Comparison of ENCODE assay signal across 1 cellular context in genomic region chr18:27130029-27130428, GRCh38.
TF ChIP-seq lines count a peak whose summit lies in the region.

No MANE protein-coding gene starts in this region.

TF ChIP-seq in GM23338, 12 proteins besides CTCF, POLR2A, EP300 and RAD21 (continued from another document):
- TF ChIP-seq REST (IDR thresholded peaks at IDR 0.05; ENCODE audit: unreplicated experiment), result no peak
- TF ChIP-seq ZNF114 (CRISPR knock-in tag; IDR thresholded peaks at IDR 0.05), result no peak
